15 cellular contexts compared by ENCODE assay signal in genomic region chr5:154455585-154455984, GRCh38. TPM values are rescaled to one million over a fixed set of nuclear protein-coding genes. Genes with fewer than 3 reads are reported as not detected.
DNase-seq lines count a peak whose midpoint lies in the region; ATAC-seq and TF ChIP-seq lines count a peak whose summit lies in the region.
"Had no signal": no experiment of that assay in that cellular context is flagged by ENCODE, and none has a peak within 500 bp of the region (broad histone marks: within the 10 kb centered on the region; RNA-seq: fewer than 3 reads in every experiment).

No MANE protein-coding gene starts in this region.

- H3K4me3 Mint-ChIP-seq in activated naive CD4-positive, alpha-beta T cell treated with anti-CD3 and anti-CD28 coated beads, Interleukin-2, amount 10 ng/mL, durations not matched to agents 7 days and 5 days: no peak overlapping the region
- peak overlapping the region; percentile 0 for H3K4me3 Mint-ChIP-seq in endothelial cell (ENCODE audit: unreplicated experiment)
- H3K4me3 Mint-ChIP-seq: B cell; CD4-positive, alpha-beta T cell; CD8-positive, alpha-beta T cell had no signal

- TF ChIP-seq CTCF in endothelial cell (IDR thresholded peaks at IDR 0.05; ENCODE audit: unreplicated experiment): no peak

- CTCF ChIA-PET in activated naive CD4-positive, alpha-beta T cell treated with anti-CD3 and anti-CD28 coated beads, Interleukin-2, amount 10 ng/mL, durations not matched to agents 7 days and 5 days (lab: Charles Lee): interaction anchor here (1.4 kb wide), 1 partner anchor 13 kb away, joined by 3 read pairs; no protein-coding TSS in a partner anchor

- H3K9me3 Mint-ChIP-seq in activated naive CD4-positive, alpha-beta T cell treated with anti-CD3 and anti-CD28 coated beads, Interleukin-2, amount 10 ng/mL, durations not matched to agents 7 days and 5 days: no peaks in the 10 kb centered on the region
- H3K9me3 Mint-ChIP-seq in endothelial cell (ENCODE audit: unreplicated experiment): no peaks in the 10 kb centered on the region
- H3K9me3 Mint-ChIP-seq: CD4-positive, alpha-beta T cell; CD8-positive, alpha-beta T cell had no signal

- H3K27me3 Mint-ChIP-seq in activated naive CD4-positive, alpha-beta T cell treated with anti-CD3 and anti-CD28 coated beads, Interleukin-2, amount 10 ng/mL, durations not matched to agents 7 days and 5 days: no peaks in the 10 kb centered on the region
- H3K27me3 Mint-ChIP-seq in endothelial cell (ENCODE audit: unreplicated experiment): peaks cover 2% of the 10 kb centered on the region
- H3K27me3 Mint-ChIP-seq: B cell; CD4-positive, alpha-beta T cell had no signal

- H3K4me1 Mint-ChIP-seq in activated naive CD4-positive, alpha-beta T cell treated with anti-CD3 and anti-CD28 coated beads, Interleukin-2, amount 10 ng/mL, durations not matched to agents 7 days and 5 days: peaks cover 3% of the 10 kb centered on the region
- peaks cover 15% of the 10 kb centered on the region for H3K4me1 Mint-ChIP-seq in endothelial cell (ENCODE audit: unreplicated experiment)

- H3K27ac Mint-ChIP-seq in activated naive CD4-positive, alpha-beta T cell treated with anti-CD3 and anti-CD28 coated beads, Interleukin-2, amount 10 ng/mL, durations not matched to agents 7 days and 5 days: peak overlapping the region; percentile 17
- no peak overlapping the region for H3K27ac Mint-ChIP-seq in endothelial cell (ENCODE audit: unreplicated experiment)
- H3K27ac Mint-ChIP-seq: B cell; CD4-positive, alpha-beta T cell; CD8-positive, alpha-beta T cell had no signal

- no peak for ATAC-seq in GM18502 (IDR thresholded peaks at IDR 0.05; ENCODE audit: poor library complexity, unreplicated experiment)
- ATAC-seq: A549; CD8-positive, alpha-beta T cell had no signal

- DNase-seq in activated naive CD4-positive, alpha-beta T cell treated with anti-CD3 and anti-CD28 coated beads, Interleukin-2, amount 10 ng/mL, durations not matched to agents 7 days and 5 days: no peak
- no peak for DNase-seq in activated naive CD4-positive, alpha-beta T cell treated with Interleukin-2 at 50 U/mL for 16 hours
- DNase-seq in endothelial cell (ENCODE audit: low spot score): no peak
- DNase-seq in islet precursor cell: peak; percentile 40
- DNase-seq in dermis blood vessel endothelial cell: no peak
- DNase-seq: AML-193; Caco-2; Calu3; CD4-positive, alpha-beta T cell; CD8-positive, alpha-beta T cell; DMS79 treated with DMSO at 0.1 percent for 48 hours had no signal

- H3K36me3 Mint-ChIP-seq in activated naive CD4-positive, alpha-beta T cell treated with anti-CD3 and anti-CD28 coated beads, Interleukin-2, amount 10 ng/mL, durations not matched to agents 7 days and 5 days: peaks cover 62% of the 10 kb centered on the region
- H3K36me3 Mint-ChIP-seq in endothelial cell (ENCODE audit: low read depth, unreplicated experiment): peaks cover 24% of the 10 kb centered on the region

RNA-seq across cellular contexts. Expression of gene SAP30L, which starts 9.8 kb away (rescaled TPM):
- 40.8 TPM for total RNA-seq in endothelial cell (ENCODE audit: unreplicated experiment)
- total RNA-seq in dermis blood vessel endothelial cell: 25.7 and 40.6 TPM in 2 replicates

RNA-seq across cellular contexts. Expression of gene HAND1, which starts 22.4 kb away (rescaled TPM):
- 0.95 TPM for total RNA-seq in endothelial cell (ENCODE audit: unreplicated experiment)
- not detected in 2 replicates for total RNA-seq in dermis blood vessel endothelial cell
- total RNA-seq: A172; B cell; Calu3; CD4-positive, alpha-beta T cell; CD8-positive, alpha-beta T cell had no signal
